In genomic region chr16:1614226-1615102, GRCh38 we compare ENCODE assay signal across 7 cellular contexts. TPM values are rescaled to one million over a fixed set of nuclear protein-coding genes. Genes with fewer than 3 reads are reported as not detected.
DNase-seq lines count a peak whose midpoint lies in the region; ATAC-seq, FAIRE-seq and TF ChIP-seq lines count a peak whose summit lies in the region.

No MANE protein-coding gene starts in this region.

- FAIRE-seq in GM12892 (lab: Jason Lieb, UNC) = no peak

- peak overlapping the region; percentile 85 for H3K4me3 Mint-ChIP-seq in MCF 10A (ENCODE audit: unreplicated experiment)
- peak overlapping the region; percentile 91 to 97 for H3K4me3 Mint-ChIP-seq in stimulated activated naive CD8-positive, alpha-beta T cell treated with anti-CD3 and anti-CD28 coated beads, Interleukin-15, amount 100 ng/mL, for 72 hours

- H3K9me3 ChIP-seq in OCI-LY7 (ENCODE audit: low read length) = no peaks in the 10 kb centered on the region

- peaks cover 34% of the 10 kb centered on the region for H3K4me1 ChIP-seq in OCI-LY7 (ENCODE audit: insufficient read depth, low read length, poor library complexity, severe bottlenecking)

- peaks cover 12% of the 10 kb centered on the region for H3K4me1 Mint-ChIP-seq in MCF 10A (ENCODE audit: insufficient read depth, unreplicated experiment)
- H3K4me1 Mint-ChIP-seq in stimulated activated naive CD8-positive, alpha-beta T cell treated with anti-CD3 and anti-CD28 coated beads, Interleukin-15, amount 100 ng/mL, for 72 hours = peaks cover 47% of the 10 kb centered on the region

- no peaks in the 10 kb centered on the region for H4K20me1 ChIP-seq in OCI-LY7 (ENCODE audit: insufficient read depth, low read length)

- intact Hi-C loops in OCI-LY7 (cut with micrococcal nuclease; ENCODE audit: unreplicated experiment) (loop anchor here (5.0 to 10.0 kb wide), 5 partner anchors 122 to 642 kb away; partner anchors contain the start of genes EME2, LMF1, MRPS34 and NME3), MCF 10A (cut with micrococcal nuclease) (loop anchor here (5.0 kb wide), 2 partner anchors 63 to 93 kb away; partner anchors contain the start of genes JPT2 and MAPK8IP3)

- H3K27me3 Mint-ChIP-seq in MCF 10A (ENCODE audit: insufficient read depth, unreplicated experiment) = no peaks in the 10 kb centered on the region
- H3K27me3 Mint-ChIP-seq in stimulated activated naive CD8-positive, alpha-beta T cell treated with anti-CD3 and anti-CD28 coated beads, Interleukin-15, amount 100 ng/mL, for 72 hours = no peaks in the 10 kb centered on the region

- H3K36me3 ChIP-seq in OCI-LY7 (ENCODE audit: insufficient read depth, low read length) = peaks cover 34% of the 10 kb centered on the region

- H3K27ac Mint-ChIP-seq in MCF 10A (ENCODE audit: low read depth, unreplicated experiment) = peak overlapping the region; percentile 95
- H3K27ac Mint-ChIP-seq in stimulated activated naive CD8-positive, alpha-beta T cell treated with anti-CD3 and anti-CD28 coated beads, Interleukin-15, amount 100 ng/mL, for 72 hours = peak overlapping the region; percentile 93 to 97

- BruUV-seq in OCI-LY7 (replicated peaks; lab: Mats Ljungman, UMichigan) (no TSS peak), MCF 10A (replicated peaks; lab: Mats Ljungman, UMichigan) (no TSS peak)

- peaks cover 44% of the 10 kb centered on the region for H3K36me3 Mint-ChIP-seq in MCF 10A (ENCODE audit: insufficient read depth, unreplicated experiment)

- TF ChIP-seq CTCF in OCI-LY7 (conservative IDR thresholded peaks at IDR 0.05; ENCODE audit: low read length) (no peak), MCF 10A (IDR thresholded peaks at IDR 0.05; ENCODE audit: unreplicated experiment) (no peak)

- H2AFZ ChIP-seq in OCI-LY7 (ENCODE audit: low read length) = no peak overlapping the region

- no peak overlapping the region for H3K27ac ChIP-seq in OCI-LY7 (ENCODE audit: low read depth, low read length, poor library complexity, severe bottlenecking)

- H3K9me3 Mint-ChIP-seq in MCF 10A (ENCODE audit: unreplicated experiment) = no peaks in the 10 kb centered on the region
- no peaks in the 10 kb centered on the region for H3K9me3 Mint-ChIP-seq in stimulated activated naive CD8-positive, alpha-beta T cell treated with anti-CD3 and anti-CD28 coated beads, Interleukin-15, amount 100 ng/mL, for 72 hours

- CTCF ChIA-PET in OCI-LY7 (lab: Charles Lee; ENCODE audit: unreplicated experiment) = no interaction called here
- CTCF ChIA-PET in MCF 10A (lab: Yijun Ruan, JAX) = interaction anchor here (0.6 kb wide), 1 partner anchor 93 kb away, joined by 3 read pairs; no protein-coding TSS in a partner anchor

- H3K4me3 ChIP-seq in OCI-LY7 (ENCODE audit: low read depth, low read length, poor library complexity, severe bottlenecking) = peak overlapping the region; percentile 100

- peak overlapping the region; percentile 89 for H3K4me2 ChIP-seq in OCI-LY7 (ENCODE audit: low read length)

- no peak for ATAC-seq in stimulated activated naive CD8-positive, alpha-beta T cell treated with anti-CD3 and anti-CD28 coated beads, Interleukin-15, amount 100 ng/mL, for 72 hours
- no peak for ATAC-seq in HG03159 (IDR thresholded peaks at IDR 0.05; ENCODE audit: unreplicated experiment)

- peak; percentile 58 for DNase-seq in GM12892 (ENCODE audit: insufficient read length)
- DNase-seq in OCI-LY7 (ENCODE audit: low spot score) = peak; percentile 34
- DNase-seq in MCF 10A (ENCODE audit: unreplicated experiment) = peak; percentile 41
- peak; percentile 50 for DNase-seq in kidney tubule cell (ENCODE audit: low spot score)
- peak; percentile 9 to 35 for DNase-seq in stimulated activated naive CD8-positive, alpha-beta T cell treated with anti-CD3 and anti-CD28 coated beads, Interleukin-15, amount 100 ng/mL, for 72 hours
- no peak for DNase-seq in GDM1 (lab: John Stamatoyannopoulos, UW)

- peaks cover 26% of the 10 kb centered on the region; the same call in 1 of the 2 replicates for H3K79me2 ChIP-seq in OCI-LY7 (ENCODE audit: insufficient read depth, low read depth, low read length)

- no peak for TF ChIP-seq POLR2A in GM12892 (IDR thresholded peaks at IDR 0.05; ENCODE audit: low read depth, low read length)

- no peaks in the 10 kb centered on the region for H3K9me2 ChIP-seq in OCI-LY7 (ENCODE audit: insufficient read depth, low read length)

- POLR2A ChIA-PET in OCI-LY7 (lab: Charles Lee) = interaction anchor here (0.7 kb wide), 1 partner anchor 30 kb away, joined by 3 read pairs; no protein-coding TSS in a partner anchor
- POLR2A ChIA-PET in MCF 10A (lab: Yijun Ruan, JAX) = interaction anchor here (1.0 to 1.9 kb wide), 9 partner anchors 12 to 541 kb away, joined by 3 to 7 read pairs (median 4); partner anchors contain the start of genes JPT2, MAPK8IP3 and UQCC4

RNA-seq across cellular contexts. Expression of gene CRAMP1, which starts 2.3 kb away (rescaled TPM):
- polyA plus RNA-seq in GM12892 (2012; ENCODE audit: missing spikeins) = 4.4 TPM
- total RNA-seq in OCI-LY7 (2014; rRNA removed; shearing (Covaris generic)) = 9.1 and 10.5 TPM in 2 replicates
- 33.6 and 33.8 TPM in 2 replicates for total RNA-seq in OCI-LY7 (2022)
- total RNA-seq in MCF 10A (2022) = 21.8 and 26.3 TPM in 2 replicates

RNA-seq across cellular contexts. Expression of gene IFT140, which starts 2.6 kb away (rescaled TPM):
- polyA plus RNA-seq in GM12892 (2012; ENCODE audit: missing spikeins) = 5.3 TPM
- 10.2 and 14.3 TPM in 2 replicates for total RNA-seq in OCI-LY7 (2014; rRNA removed; shearing (Covaris generic))
- 21.2 and 21.9 TPM in 2 replicates for total RNA-seq in OCI-LY7 (2022)
- 18.6 and 19.7 TPM in 2 replicates for total RNA-seq in MCF 10A (2022)
